ENCODE assay signal across 19 cellular contexts in the genomic region with DNA sequence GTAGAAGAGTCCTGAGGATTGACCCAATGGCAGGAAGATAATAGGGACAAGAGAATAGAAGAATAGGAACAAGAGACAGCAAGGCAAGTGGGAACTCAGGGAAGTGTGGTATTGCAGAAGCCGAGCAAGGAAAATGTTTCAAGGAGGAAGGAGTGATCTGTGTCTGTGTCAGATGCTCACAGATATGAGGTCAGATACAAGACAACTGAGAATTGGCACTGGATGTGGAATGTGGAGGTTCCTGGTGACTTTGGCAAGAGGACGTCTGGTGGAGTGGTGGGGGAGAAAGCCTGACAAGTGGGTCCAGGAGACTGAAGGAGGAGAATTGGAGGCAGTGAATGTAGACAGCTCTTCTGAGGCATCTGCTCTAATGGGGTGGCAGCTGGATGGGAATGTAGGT. TPM values are rescaled to one million over a fixed set of nuclear protein-coding genes. Genes with fewer than 3 reads are reported as not detected.
A peak's percentile ranks its signal among the peaks of the same experiment; 100 is the strongest.
DNase-seq lines count a peak whose midpoint lies in the region; ATAC-seq, FAIRE-seq and TF ChIP-seq lines count a peak whose summit lies in the region.
"Had no signal": no experiment of that assay in that cellular context is flagged by ENCODE, and none has a peak within 500 bp of the region (broad histone marks: within the 10 kb centered on the region; RNA-seq: fewer than 3 reads in every experiment).

No MANE protein-coding gene starts in this region.

- peaks cover 46% of the 10 kb centered on the region for H3K36me3 Mint-ChIP-seq in GM23338 (ENCODE audit: low read depth)

- TF ChIP-seq CTCF in GM23338 (conservative IDR thresholded peaks at IDR 0.05; ENCODE audit: low read depth in 2 of 2) (no peak), H1 (IDR thresholded peaks at IDR 0.05; ENCODE audit: control extremely low read depth in 1 of 3, insufficient read depth in 1 of 3, low read depth in 1 of 3, low read length in 3 of 3) (no peak), osteoblast (IDR thresholded peaks at IDR 0.05; ENCODE audit: extremely low read depth, low read depth, low read length) (no peak), stomach (IDR thresholded peaks at IDR 0.05) (no peak), hepatocyte (IDR thresholded peaks at IDR 0.05; ENCODE audit: poor library complexity) (no peak)

- no peak overlapping the region for H2BK12ac ChIP-seq in H1 (ENCODE audit: low read depth, low read length)

- H2BK5ac ChIP-seq in H1 (ENCODE audit: low read depth, low read length), result peak overlapping the region; percentile 7; the same call in 1 of the 2 replicates

- no peak overlapping the region for H3K56ac ChIP-seq in H1 (replicated peaks; ENCODE audit: insufficient read length, low read depth, low read length)

- H3K9me3 ChIP-seq in H1 (ENCODE audit: insufficient read depth in 2 of 2, low read depth in 1 of 2, low read length in 1 of 2), result no peaks in the 10 kb centered on the region
- H3K9me3 ChIP-seq in osteoblast (ENCODE audit: low read depth, low read length), result no peaks in the 10 kb centered on the region
- no peaks in the 10 kb centered on the region for H3K9me3 ChIP-seq in stomach
- no peaks in the 10 kb centered on the region for H3K9me3 ChIP-seq in hepatocyte (ENCODE audit: low read depth)
- H3K9me3 ChIP-seq: heart right ventricle had no signal

- no peak for TF ChIP-seq RAD21 in H1 (IDR thresholded peaks at IDR 0.05 in 1 of 2, conservative IDR thresholded peaks at IDR 0.05 in 1 of 2; ENCODE audit: low read depth in 2 of 2, low read length in 2 of 2)

- no peak overlapping the region for H2BK120ac ChIP-seq in H1 (replicated peaks; ENCODE audit: low read depth, low read length)

- H3K4me1 Mint-ChIP-seq in GM23338, result peaks cover 30% of the 10 kb centered on the region
- H3K4me1 Mint-ChIP-seq: activated B cell treated with CpG ODN at 0.5 μM for 24 hours, B cell had no signal

- H3K4me3 Mint-ChIP-seq in GM23338, result no peak overlapping the region
- H3K4me3 Mint-ChIP-seq: activated B cell treated with CpG ODN at 0.5 μM for 24 hours; B cell; dendritic cell treated with granulocyte-macrophage colony-stimulating factor and Interleukin-4, amounts not matched to agents 40 ng/mL and 50 ng/mL, for 4 days had no signal

- no peak overlapping the region for H4K5ac ChIP-seq in H1 (ENCODE audit: insufficient read length, low read depth, low read length)

- H3K4me3 ChIP-seq in GM23338, result no peak overlapping the region
- H3K4me3 ChIP-seq in H1 (ENCODE audit: extremely low read depth in 1 of 4, insufficient read depth in 2 of 4, low read depth in 3 of 4, low read length in 4 of 4), result no peak overlapping the region
- H3K4me3 ChIP-seq in osteoblast (ENCODE audit: insufficient read depth, low read length), result no peak overlapping the region
- H3K4me3 ChIP-seq in stomach, result no peak overlapping the region
- no peak overlapping the region for H3K4me3 ChIP-seq in hepatocyte
- H3K4me3 ChIP-seq: heart right ventricle had no signal

- TF ChIP-seq EP300 in H1 (IDR thresholded peaks at IDR 0.05; ENCODE audit: borderline replicate concordance in 1 of 2, low read depth in 2 of 2, low read length in 2 of 2) (no peak), stomach (IDR thresholded peaks at IDR 0.05) (no peak)

- no peak overlapping the region for H4K8ac ChIP-seq in H1 (ENCODE audit: extremely low read depth, insufficient read depth, low read length)

- H2BK20ac ChIP-seq in H1 (ENCODE audit: low read length), result no peak overlapping the region

- H2AK5ac ChIP-seq in H1 (ENCODE audit: low read depth, low read length), result no peak overlapping the region

- H2AFZ ChIP-seq in GM23338, result no peak overlapping the region
- no peak overlapping the region for H2AFZ ChIP-seq in H1 (ENCODE audit: low read length)
- H2AFZ ChIP-seq in osteoblast (ENCODE audit: low read length), result no peak overlapping the region
- H2AFZ ChIP-seq in hepatocyte, result no peak overlapping the region

- no peak overlapping the region for H3K27ac ChIP-seq in GM23338 (ENCODE audit: low read depth)
- H3K27ac ChIP-seq in H1 (ENCODE audit: low read depth, low read length), result no peak overlapping the region
- peak overlapping the region; percentile 64 for H3K27ac ChIP-seq in osteoblast (ENCODE audit: low read depth, low read length)
- H3K27ac ChIP-seq in stomach, result peak overlapping the region in 1 of 5 donors; percentile 11
- no peak overlapping the region for H3K27ac ChIP-seq in hepatocyte
- H3K27ac ChIP-seq: epithelial cell of prostate had no signal

- no peak overlapping the region for H2BK15ac ChIP-seq in H1 (ENCODE audit: low read length)

- peaks cover 2% of the 10 kb centered on the region; the same call in 1 of the 2 replicates for H3K79me1 ChIP-seq in H1 (ENCODE audit: low read depth, low read length)

- CTCF ChIA-PET in H1 (lab: Charles Lee; ENCODE audit: partially characterized antibody), result interaction anchor here (0.7 to 1.6 kb wide), 5 partner anchors 16 to 60 kb away, joined by 3 to 4 read pairs (median 3); no protein-coding TSS in a partner anchor

- H3K4me1 ChIP-seq in GM23338 (ENCODE audit: insufficient read depth) (peaks cover 14% of the 10 kb centered on the region), H1 (replicated peaks in 1 of 4; ENCODE audit: control insufficient read depth in 3 of 4, insufficient read depth in 4 of 4, low read length in 3 of 4) (peaks cover 0 to 10% (median 8%) of the 10 kb centered on the region in 4 experiments), osteoblast (ENCODE audit: insufficient read depth, low read length) (peaks cover 69% of the 10 kb centered on the region), stomach (peaks cover 6 to 46% (median 21%) of the 10 kb centered on the region in 4 donors), hepatocyte (ENCODE audit: insufficient read depth) (no peaks in the 10 kb centered on the region)

- H3K79me2 ChIP-seq in GM23338 (replicated peaks; ENCODE audit: insufficient read depth), result no peaks in the 10 kb centered on the region
- H3K79me2 ChIP-seq in H1 (ENCODE audit: control insufficient read depth in 1 of 2, insufficient read depth in 2 of 2, low read length in 2 of 2), result no peaks in the 10 kb centered on the region
- peaks cover 15% of the 10 kb centered on the region for H3K79me2 ChIP-seq in osteoblast (ENCODE audit: insufficient read depth, low read length)
- H3K79me2 ChIP-seq in hepatocyte, result no peaks in the 10 kb centered on the region

- H3K14ac ChIP-seq in H1 (ENCODE audit: insufficient read length), result no peak overlapping the region

- ATAC-seq in GM23338 (no peak), sciatic nerve (no peak)
- ATAC-seq: heart right ventricle had no signal

- H3K4me2 ChIP-seq in GM23338, result no peak overlapping the region
- no peak overlapping the region for H3K4me2 ChIP-seq in H1 (ENCODE audit: insufficient read depth in 1 of 2, low read depth in 2 of 2, low read length in 2 of 2)
- H3K4me2 ChIP-seq in osteoblast (ENCODE audit: insufficient read depth, low read length), result peak overlapping the region; percentile 31
- H3K4me2 ChIP-seq in hepatocyte, result no peak overlapping the region

- no peak for FAIRE-seq in H1 (lab: Jason Lieb, UNC)
- FAIRE-seq: kidney had no signal

- DNase-seq in AG20443 (ENCODE audit: low spot score), result peak; percentile 19
- DNase-seq in GM23338 (ENCODE audit: low spot score), result no peak
- DNase-seq in H1 (ENCODE audit: low read depth in 1 of 2, low spot score in 2 of 2), result no peak
- no peak for DNase-seq in osteoblast (ENCODE audit: insufficient read length, low spot score, missing footprints)
- DNase-seq in stomach, result no peak
- DNase-seq in activated CD8-positive, alpha-beta memory T cell treated with anti-CD3 and anti-CD28 coated beads for 24 hours, result no peak
- no peak for DNase-seq in hepatocyte (ENCODE audit: low spot score)
- no peak for DNase-seq in sciatic nerve (ENCODE audit: low spot score)
- DNase-seq: activated B cell treated with CpG ODN at 0.5 μM for 24 hours; activated gamma-delta T cell; heart right ventricle; kidney; NCI-H226; NK-92 treated with Interleukin-12 subunit alpha and Interleukin-12 subunit beta, amount 100 ng/mL, for 24 hours; RPMI8226; substantia nigra had no signal

- H3K18ac ChIP-seq in H1 (ENCODE audit: extremely low read depth, low read length), result no peak overlapping the region

- peaks cover 9% of the 10 kb centered on the region for H3K27me3 Mint-ChIP-seq in GM23338 (ENCODE audit: insufficient read depth, low read depth, poor library complexity)
- H3K27me3 Mint-ChIP-seq: activated B cell treated with CpG ODN at 0.5 μM for 24 hours; B cell; dendritic cell treated with granulocyte-macrophage colony-stimulating factor and Interleukin-4, amounts not matched to agents 40 ng/mL and 50 ng/mL, for 4 days had no signal

- intact Hi-C loops in stomach (cut with DNase I; ENCODE audit: low total_unique reads) (no loop called here), sciatic nerve (cut with DNase I) (loop anchor here (2.0 kb wide), 1 partner anchor 43 kb away; no protein-coding TSS in a partner anchor)

- H3K23ac ChIP-seq in H1 (ENCODE audit: insufficient read length), result no peak overlapping the region

- whole genome bisulfite sequencing in H1 (ENCODE audit: extremely low coverage in 1 of 2, insufficient coverage in 1 of 2, insufficient read length in 1 of 2, insufficient replicate concordance in 2 of 2, low coverage in 1 of 2, low lambda C conversion rate in 2 of 2, missing lambda C conversion rate in 1 of 2), 2 experiments, result 81% methylated on average over 2 of the region's 2 CpGs; no CpG with 5 or more reads in 1 of the 2 experiments
- WGBS in stomach, 5 donors, result 68 to 88% (median 76%) methylated on average over 2 of the region's 2 CpGs
- 91% methylated on average over 2 of the region's 2 CpGs for WGBS in hepatocyte (ENCODE audit: low lambda C conversion rate, missing lambda C conversion rate)

- no peaks in the 10 kb centered on the region for H3K9me3 Mint-ChIP-seq in GM23338
- H3K9me3 Mint-ChIP-seq: activated B cell treated with CpG ODN at 0.5 μM for 24 hours; dendritic cell treated with granulocyte-macrophage colony-stimulating factor and Interleukin-4, amounts not matched to agents 40 ng/mL and 50 ng/mL, for 4 days had no signal

- peaks cover 9% of the 10 kb centered on the region for H3K36me3 ChIP-seq in GM23338 (ENCODE audit: insufficient read depth)
- H3K36me3 ChIP-seq in H1 (ENCODE audit: control insufficient read depth in 2 of 4, insufficient read depth in 4 of 4, low read length in 3 of 4), result peaks cover 0 to 20% (median 2%) of the 10 kb centered on the region in 4 experiments; a peak in 3 of 8 replicates
- peaks cover 20% of the 10 kb centered on the region for H3K36me3 ChIP-seq in osteoblast (ENCODE audit: insufficient read depth, low read length)
- peaks cover 11 to 76% (median 60%) of the 10 kb centered on the region in 4 donors for H3K36me3 ChIP-seq in stomach
- no peaks in the 10 kb centered on the region for H3K36me3 ChIP-seq in hepatocyte (replicated peaks; ENCODE audit: insufficient read depth, low read depth)

- no peaks in the 10 kb centered on the region for H3K9me2 ChIP-seq in GM23338 (ENCODE audit: insufficient read depth)
- H3K9me2 ChIP-seq in hepatocyte (replicated peaks; ENCODE audit: insufficient read depth), result no peaks in the 10 kb centered on the region

- no peaks in the 10 kb centered on the region for H3F3A ChIP-seq in GM23338 (replicated peaks; ENCODE audit: low read depth)

- H4K91ac ChIP-seq in H1 (replicated peaks; ENCODE audit: insufficient read length, low read length), result no peak overlapping the region

- H3K27me3 ChIP-seq in GM23338 (ENCODE audit: insufficient read depth), result no peaks in the 10 kb centered on the region
- no peaks in the 10 kb centered on the region for H3K27me3 ChIP-seq in H1 (replicated peaks in 1 of 4; ENCODE audit: control insufficient read depth in 3 of 4, extremely low read depth in 1 of 4, insufficient read depth in 3 of 4, low read length in 3 of 4)
- no peaks in the 10 kb centered on the region for H3K27me3 ChIP-seq in osteoblast (ENCODE audit: insufficient read depth, low read length)
- no peaks in the 10 kb centered on the region for H3K27me3 ChIP-seq in stomach
- no peaks in the 10 kb centered on the region for H3K27me3 ChIP-seq in hepatocyte
- H3K27me3 ChIP-seq: heart right ventricle had no signal

- POLR2A ChIA-PET in H1 (lab: Charles Lee; ENCODE audit: partially characterized antibody), result no interaction called here

- no peak overlapping the region for H3K9ac ChIP-seq in H1 (replicated peaks in 1 of 4; ENCODE audit: extremely low read depth in 1 of 4, low read depth in 3 of 4, low read length in 3 of 4)

- no peak overlapping the region for H3K4ac ChIP-seq in H1 (replicated peaks; ENCODE audit: insufficient read length, low read depth, low read length)

- TF ChIP-seq POLR2A in H1 (IDR thresholded peaks at IDR 0.05; ENCODE audit: control extremely low read depth in 1 of 2, low read depth in 2 of 2, low read length in 2 of 2) (no peak), stomach (IDR thresholded peaks at IDR 0.05) (no peak)

- H3K23me2 ChIP-seq in H1 (ENCODE audit: low read depth, low read length), result no peaks in the 10 kb centered on the region

- H4K20me1 ChIP-seq in GM23338 (replicated peaks; ENCODE audit: insufficient read depth) (no peaks in the 10 kb centered on the region), H1 (replicated peaks in 1 of 2; ENCODE audit: control insufficient read depth in 1 of 2, insufficient read depth in 2 of 2, low read length in 2 of 2) (no peaks in the 10 kb centered on the region), osteoblast (ENCODE audit: insufficient read depth, low read length) (peaks cover 3% of the 10 kb centered on the region), hepatocyte (ENCODE audit: insufficient read depth, poor library complexity, severe bottlenecking) (no peaks in the 10 kb centered on the region)

- H3K27ac Mint-ChIP-seq in GM23338, result peak overlapping the region; percentile 2; the same call in 1 of the 2 replicates
- H3K27ac Mint-ChIP-seq: activated B cell treated with CpG ODN at 0.5 μM for 24 hours; B cell; dendritic cell treated with granulocyte-macrophage colony-stimulating factor and Interleukin-4, amounts not matched to agents 40 ng/mL and 50 ng/mL, for 4 days had no signal

RNA-seq across cellular contexts. Expression of gene GYG1, which starts 24.0 kb away (rescaled TPM):
- 40.9 and 45.6 TPM in 2 replicates for total RNA-seq in GM23338 (2014; rRNA removed; shearing (Covaris generic))
- polyA plus RNA-seq in GM23338 (2016; fragmentation: Nextera tagmentation; extraction: Ambion mirVana) (30.4 and 33.2 TPM in 2 replicates), H1 (2011; rRNA removed) (14.4 and 19.4 TPM in 2 replicates), stomach (10 to 100 TPM; 36.5 to 56.5 (median 39.7) TPM), hepatocyte (26.2 and 27.5 TPM in 2 replicates)
- 31.0 and 34.2 TPM in 2 replicates for total RNA-seq in H1 (2021; fragmentation: NEBNext Ultra II Directional; extraction: Animal tissue kit (Norgen Biotek cat#: 25700))
- 18.8 TPM for polyA plus RNA-seq in H1 (2011; cell fraction: cytosol; rRNA removed)
- polyA plus RNA-seq in H1 (2011; cell fraction: nucleus; rRNA removed), result 14.0 TPM
- 33.1 to 37.1 TPM (median 34.0 TPM) in 4 replicates for polyA plus RNA-seq in H1 (2012, experiment 1 of 2)
- polyA plus RNA-seq in H1 (2012, experiment 2 of 2), result 9.1 TPM
- polyA plus RNA-seq in H1 (2013, experiment 1 of 2), result 29.6 TPM
- polyA plus RNA-seq in H1 (2013, experiment 2 of 2), result 28.7 TPM
- 27.1 and 28.8 TPM in 2 replicates for polyA minus RNA-seq in H1 (2011; rRNA and poly(A)+ RNA removed)
- 25.6 TPM for polyA minus RNA-seq in H1 (2011; cell fraction: cytosol; rRNA and poly(A)+ RNA removed)
- polyA minus RNA-seq in H1 (2011; cell fraction: nucleus; rRNA and poly(A)+ RNA removed), result 30.7 TPM
- total RNA-seq in osteoblast (42.3 and 54.8 TPM in 2 replicates), stomach (100 to 1,000 TPM in 1 of 5 donors, 10 to 100 TPM in 3, 1 to 10 TPM in 1; 4.9 to 169 (median 32.1) TPM), hepatocyte (50.3 and 51.8 TPM in 2 replicates), sciatic nerve (35.2 TPM)
